In the genomic region with DNA sequence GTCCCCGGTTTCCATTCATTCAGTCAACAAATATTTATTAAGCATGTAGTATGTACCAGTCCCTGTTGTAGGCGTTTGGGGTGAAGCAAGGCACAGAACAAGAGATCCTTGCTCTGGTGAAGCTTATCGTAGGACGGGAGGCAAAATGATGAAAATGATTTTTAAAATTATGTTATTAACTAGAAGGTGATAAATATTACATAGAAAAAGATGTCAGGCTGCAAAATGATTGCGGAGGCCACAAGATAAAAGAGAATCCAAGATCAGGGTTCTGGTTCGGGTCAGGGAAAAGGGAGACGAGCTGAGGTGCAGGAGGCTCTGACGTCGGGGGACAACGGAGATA, we compare ENCODE assay signal across 8 cellular contexts. TPM values are rescaled to one million over a fixed set of nuclear protein-coding genes. Genes with fewer than 3 reads are reported as not detected.
DNase-seq lines count a peak whose midpoint lies in the region; ATAC-seq and TF ChIP-seq lines count a peak whose summit lies in the region.

No MANE protein-coding gene starts in this region.

- H3K79me2 ChIP-seq in mesendoderm (ENCODE audit: control insufficient read depth, insufficient read depth, low read length): no peaks in the 10 kb centered on the region

- peak overlapping the region; percentile 75 for H3K4me3 ChIP-seq in mesendoderm (ENCODE audit: low read length)
- peak overlapping the region; percentile 74 for H3K4me3 ChIP-seq in upper lobe of right lung

- no peaks in the 10 kb centered on the region for H3K79me1 ChIP-seq in mesendoderm (ENCODE audit: low read length)

- peak overlapping the region; percentile 86 for H3K9ac ChIP-seq in mesendoderm (ENCODE audit: low read length)

- no CpG with 5 or more reads among the region's 10 CpGs for WGBS in mesendoderm (ENCODE audit: extremely low coverage, insufficient coverage, low lambda C conversion rate)

- peaks cover 19% of the 10 kb centered on the region for H3K4me1 ChIP-seq in mesendoderm (ENCODE audit: control insufficient read depth, low read depth, low read length)
- peaks cover 17% of the 10 kb centered on the region for H3K4me1 ChIP-seq in upper lobe of right lung

- no peak for DNase-seq in activated naive CD4-positive, alpha-beta T cell treated with Interleukin-2 at 50 U/mL for 16 hours
- DNase-seq in mesendoderm: no peak
- DNase-seq in upper lobe of right lung: no peak
- no peak for DNase-seq in DMS153 (lab: John Stamatoyannopoulos, UW)
- DNase-seq in activated effector memory CD4-positive, alpha-beta T cell treated with Interleukin-2 at 50 U/mL for 16 hours: no peak

- H3K27ac ChIP-seq in mesendoderm (ENCODE audit: low read depth, low read length) (peak overlapping the region; percentile 75), upper lobe of right lung (peak overlapping the region; percentile 82)

- H4K5ac ChIP-seq in mesendoderm (ENCODE audit: low read length): no peak overlapping the region

- H3K23ac ChIP-seq in mesendoderm (ENCODE audit: low read length): no peak overlapping the region

- H3K4ac ChIP-seq in mesendoderm (ENCODE audit: low read depth, low read length): no peak overlapping the region

- H3K56ac ChIP-seq in mesendoderm (ENCODE audit: low read length): peak overlapping the region; percentile 89

- no peaks in the 10 kb centered on the region for H3K9me3 ChIP-seq in upper lobe of right lung

- H3K27me3 Mint-ChIP-seq in activated naive CD4-positive, alpha-beta T cell treated with anti-CD3 and anti-CD28 coated beads, Interleukin-2, amount 50 U/mL, for 24 hours: no peaks in the 10 kb centered on the region
- peaks cover 8% of the 10 kb centered on the region for H3K27me3 Mint-ChIP-seq in brain

- peaks cover 27% of the 10 kb centered on the region for H3K4me1 Mint-ChIP-seq in activated naive CD4-positive, alpha-beta T cell treated with anti-CD3 and anti-CD28 coated beads, Interleukin-2, amount 50 U/mL, for 24 hours
- H3K4me1 Mint-ChIP-seq in brain: peaks cover 34% of the 10 kb centered on the region

- ATAC-seq in upper lobe of right lung (no peak), GM21825 (IDR thresholded peaks at IDR 0.05; ENCODE audit: unreplicated experiment) (no peak)

- no peaks in the 10 kb centered on the region for H3K9me3 Mint-ChIP-seq in activated naive CD4-positive, alpha-beta T cell treated with anti-CD3 and anti-CD28 coated beads, Interleukin-2, amount 50 U/mL, for 24 hours
- H3K9me3 Mint-ChIP-seq in brain: no peaks in the 10 kb centered on the region

- H3K18ac ChIP-seq in mesendoderm (ENCODE audit: low read length): peak overlapping the region; percentile 65

- H3K36me3 ChIP-seq in mesendoderm (ENCODE audit: control insufficient read depth, insufficient read depth, low read length): no peaks in the 10 kb centered on the region
- H3K36me3 ChIP-seq in upper lobe of right lung: no peaks in the 10 kb centered on the region

- no peak overlapping the region for H2BK15ac ChIP-seq in mesendoderm (replicated peaks; ENCODE audit: low read depth)

- H2AK5ac ChIP-seq in mesendoderm (ENCODE audit: low read length): no peak overlapping the region

- TF ChIP-seq CTCF in brain (conservative IDR thresholded peaks at IDR 0.05) (no peak), upper lobe of right lung (IDR thresholded peaks at IDR 0.05) (no peak)

- peak overlapping the region; percentile 66 for H3K4me2 ChIP-seq in mesendoderm (ENCODE audit: low read length)

- H2BK120ac ChIP-seq in mesendoderm (ENCODE audit: low read depth, low read length): no peak overlapping the region

- H3K27me3 ChIP-seq in mesendoderm (ENCODE audit: insufficient read depth, low read length, poor library complexity) (no peaks in the 10 kb centered on the region), upper lobe of right lung (no peaks in the 10 kb centered on the region)

- intact Hi-C loops in upper lobe of right lung (cut with DNase I): no loop called here

- no peak overlapping the region for H2BK5ac ChIP-seq in mesendoderm (ENCODE audit: low read length)

- peak overlapping the region; percentile 94 for H4K8ac ChIP-seq in mesendoderm (ENCODE audit: low read depth, low read length)

- peak overlapping the region; percentile 92 for H3K4me3 Mint-ChIP-seq in activated naive CD4-positive, alpha-beta T cell treated with anti-CD3 and anti-CD28 coated beads, Interleukin-2, amount 50 U/mL, for 24 hours
- peak overlapping the region; percentile 86 to 96 (median 92) for H3K4me3 Mint-ChIP-seq in brain

- no peak overlapping the region for H3K27ac Mint-ChIP-seq in activated naive CD4-positive, alpha-beta T cell treated with anti-CD3 and anti-CD28 coated beads, Interleukin-2, amount 50 U/mL, for 24 hours
- peak overlapping the region; percentile 74 to 92 (median 85) for H3K27ac Mint-ChIP-seq in brain

- no peaks in the 10 kb centered on the region for H3K36me3 Mint-ChIP-seq in activated naive CD4-positive, alpha-beta T cell treated with anti-CD3 and anti-CD28 coated beads, Interleukin-2, amount 50 U/mL, for 24 hours
- H3K36me3 Mint-ChIP-seq in brain: no peaks in the 10 kb centered on the region

RNA-seq across cellular contexts. Expression of a gene that starts 0.6 kb away (rescaled TPM):
- polyA plus RNA-seq in brain (ENCODE audit: insufficient read depth, low read depth, low replicate concordance): 7.1 TPM
- polyA plus RNA-seq in mesendoderm (2013, experiment 1 of 2): 26.5 TPM
- 26.5 TPM for polyA plus RNA-seq in mesendoderm (2013, experiment 2 of 2)
- 62.5 TPM for total RNA-seq in upper lobe of right lung

RNA-seq across cellular contexts. Expression of a gene that starts 29.5 kb away (rescaled TPM):
- polyA plus RNA-seq in brain (ENCODE audit: insufficient read depth, low read depth, low replicate concordance): 20.6 TPM
- 16.9 TPM for polyA plus RNA-seq in mesendoderm (2013, experiment 1 of 2)
- polyA plus RNA-seq in mesendoderm (2013, experiment 2 of 2): 17.1 TPM
- 13.3 TPM for total RNA-seq in upper lobe of right lung

RNA-seq across cellular contexts. Expression of a gene that starts 51.3 kb away (rescaled TPM):
- 45.9 TPM for polyA plus RNA-seq in brain (ENCODE audit: insufficient read depth, low read depth, low replicate concordance)
- 43.2 TPM for polyA plus RNA-seq in mesendoderm (2013, experiment 1 of 2)
- 38.6 TPM for polyA plus RNA-seq in mesendoderm (2013, experiment 2 of 2)
- 96.3 TPM for total RNA-seq in upper lobe of right lung
